Comparison of ENCODE assay signal across 26 cellular contexts in the genomic region with DNA sequence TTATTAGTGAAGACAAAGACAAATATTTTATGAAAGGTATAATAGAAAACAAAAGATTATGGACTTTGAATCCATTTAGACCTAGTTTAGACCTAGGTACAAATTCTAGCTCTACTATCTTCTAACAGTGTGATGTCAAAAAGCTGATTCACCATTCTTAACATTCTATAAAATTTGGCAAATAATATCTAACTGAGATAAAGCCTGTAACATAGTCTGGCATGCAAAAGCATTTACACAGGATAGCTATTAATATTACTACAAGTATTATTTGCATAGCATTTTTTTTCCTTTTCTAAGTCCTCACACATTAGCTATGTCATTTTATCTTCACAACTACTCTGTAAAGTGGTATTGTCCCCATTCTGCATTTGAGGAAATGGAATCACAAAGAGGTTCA.
DNase-seq lines count a peak whose midpoint lies in the region; ATAC-seq, FAIRE-seq and TF ChIP-seq lines count a peak whose summit lies in the region.
"Had no signal": no experiment of that assay in that cellular context is flagged by ENCODE, and none has a peak within 500 bp of the region (broad histone marks: within the 10 kb centered on the region; RNA-seq: fewer than 3 reads in every experiment).

No MANE protein-coding gene starts in this region.

- no peak overlapping the region for H3K4me3 ChIP-seq in cardiac fibroblast (replicated peaks in 1 of 2; ENCODE audit: low read depth in 2 of 2, low read length in 2 of 2)
- H3K4me3 ChIP-seq: A549; BLaER1 treated with 17β-estradiol and CSF1 and Interleukin-3, amounts not matched to agents 10 nM and 100 nM; SK-N-MC had no signal

- ATAC-seq in HG03159 (IDR thresholded peaks at IDR 0.05; ENCODE audit: unreplicated experiment): no peak
- ATAC-seq in HG03280 (IDR thresholded peaks at IDR 0.05; ENCODE audit: unreplicated experiment): no peak
- ATAC-seq in HG02870 (IDR thresholded peaks at IDR 0.05; ENCODE audit: unreplicated experiment): no peak
- ATAC-seq: A549 had no signal

- FAIRE-seq in RCC 7860 (lab: Jason Lieb, UNC): peak; percentile 58
- FAIRE-seq: A549, GM18507, H1 had no signal

- peak; percentile 3 for DNase-seq in ELR (ENCODE audit: low read depth)
- DNase-seq in RCC 7860 (ENCODE audit: low spot score): no peak
- peak; percentile 11 to 17 for DNase-seq in cardiac fibroblast (ENCODE audit: low read depth in 2 of 2)
- peak; percentile 1 for DNase-seq in kidney tubule cell (ENCODE audit: low spot score)
- DNase-seq in GOT3 (lab: John Stamatoyannopoulos, UW): no peak
- DNase-seq: AML-193; CD4-positive, alpha-beta T cell; HCEC 1CT; KBM-7; MV-4-11; NCI-H1105; NCI-H1436 treated with DMSO at 0.1 percent for 48 hours; NCI-H187 treated with DMSO at 0.1 percent for 48 hours; NCI-H2107; NCI-H446; NCI-H524 treated with DMSO at 0.1 percent for 48 hours; NCI-H774; SIG-M5 had no signal

- TF ChIP-seq CTCF in cardiac fibroblast (IDR thresholded peaks at IDR 0.05; ENCODE audit: low read depth, low read length): no peak

Comparison
In these comparisons a context has a peak if more than half of its experiments do, and no peak if none do; other contexts are left out.
1. DNase-seq: peak in ELR (single experiment), cardiac fibroblast (2 of 2) and kidney tubule cell (single experiment); none in RCC 7860 (single experiment) and GOT3 (single experiment).